8 cellular contexts compared by ENCODE assay signal in genomic region chr14:24481622-24482324, GRCh38. TPM values are rescaled to one million over a fixed set of nuclear protein-coding genes. Genes with fewer than 3 reads are reported as not detected.
DNase-seq lines count a peak whose midpoint lies in the region; ATAC-seq and TF ChIP-seq lines count a peak whose summit lies in the region.

No MANE protein-coding gene starts in this region.

- no peaks in the 10 kb centered on the region for H3K27me3 ChIP-seq in cardiac muscle cell
- no peaks in the 10 kb centered on the region for H3K27me3 ChIP-seq in heart right ventricle

- H3K4me1 ChIP-seq in cardiac muscle cell (ENCODE audit: low read depth) (no peaks in the 10 kb centered on the region), heart right ventricle (no peaks in the 10 kb centered on the region)

- intact Hi-C loops in cardiac septum (cut with DNase I): no loop called here
- intact Hi-C loops in heart right ventricle (cut with DNase I): loop anchor here in 2 of 10 donors (10.0 kb wide), 1 partner anchor 193 kb away; no protein-coding TSS in a partner anchor

- ATAC-seq in HG02678 (IDR thresholded peaks at IDR 0.05; ENCODE audit: unreplicated experiment): peak; percentile 93
- ATAC-seq in heart right ventricle: peak in 7 of 8 donors; percentile 47 to 78 (median 55)

- H3K4me3 ChIP-seq in cardiac muscle cell: no peak overlapping the region
- no peak overlapping the region for H3K4me3 ChIP-seq in heart right ventricle

- DNase-seq in cardiac muscle cell (ENCODE audit: low read depth in 1 of 2, low spot score in 1 of 2) (peak; percentile 52 to 53), cardiac septum (ENCODE audit: low spot score) (no peak), NCI-H82 treated with DMSO at 0.1 percent for 48 hours (lab: John Stamatoyannopoulos, UW; ENCODE audit: unreplicated experiment) (peak; percentile 34), heart right ventricle (peak in 1 of 2 donors; percentile 29), putamen (ENCODE audit: low spot score) (no peak)
- DNase-seq in activated T-cell treated with anti-CD3 and anti-CD28 coated beads, Interleukin-2, amount 50 U/mL, for 1 hour: peak; percentile 39
- DNase-seq in stimulated activated CD4-positive, alpha-beta T cell treated with anti-CD3 and anti-CD28 coated beads, Interleukin-2, amount 100 ng/mL, for 4 hours (ENCODE audit: low read depth): peak; percentile 12

- no peaks in the 10 kb centered on the region for H3K36me3 ChIP-seq in cardiac muscle cell
- H3K36me3 ChIP-seq in heart right ventricle: no peaks in the 10 kb centered on the region

- TF ChIP-seq CTCF in cardiac muscle cell (IDR thresholded peaks at IDR 0.05; ENCODE audit: low read depth, low read length): peak; percentile 74
- peak; percentile 23 to 63 (median 58) for TF ChIP-seq CTCF in heart right ventricle (IDR thresholded peaks at IDR 0.05)

- WGBS in heart right ventricle, 2 donors: 44 to 50% methylated on average over 23 of the region's 23 CpGs

- H3K27ac ChIP-seq in cardiac muscle cell (no peak overlapping the region), heart right ventricle (no peak overlapping the region)

- H3K9me3 ChIP-seq in cardiac muscle cell (ENCODE audit: low read depth) (no peaks in the 10 kb centered on the region), heart right ventricle (no peaks in the 10 kb centered on the region)

RNA-seq across cellular contexts. Expression of gene CMA1, which starts 26.3 kb away (rescaled TPM):
- total RNA-seq in cardiac muscle cell: not detected in 2 replicates
- polyA plus RNA-seq in cardiac muscle cell: not detected in 2 replicates
- total RNA-seq in cardiac septum: 0.46 TPM
- total RNA-seq in heart right ventricle: 1 to 10 TPM in 3 of 10 donors, under 1 TPM in 5, not detected in 2; 0.26 to 1.4 (median 0.73) TPM
- under 1 TPM in 1 of 2 donors, not detected in 1; 0.13 TPM for polyA plus RNA-seq in heart right ventricle

RNA-seq across cellular contexts. Expression of gene SDR39U1, which starts 39.2 kb away (rescaled TPM):
- 60.4 and 63.9 TPM in 2 replicates for total RNA-seq in cardiac muscle cell
- 163 TPM in 2 replicates for polyA plus RNA-seq in cardiac muscle cell
- 58.5 TPM for total RNA-seq in cardiac septum
- 10 to 100 TPM; 55.6 to 93.6 (median 67.4) TPM for total RNA-seq in heart right ventricle
- polyA plus RNA-seq in heart right ventricle: 100 to 1,000 TPM in 1 of 2 donors, 10 to 100 TPM in 1; 88.5 to 108 TPM

RNA-seq across cellular contexts. Expression of gene KHNYN, which starts 52.0 kb away (rescaled TPM):
- total RNA-seq in cardiac muscle cell (62.2 and 90.7 TPM in 2 replicates), cardiac septum (23.5 TPM), heart right ventricle (10 to 100 TPM; 14.3 to 30.1 (median 17.9) TPM)
- polyA plus RNA-seq in cardiac muscle cell (34.7 and 35.7 TPM in 2 replicates), heart right ventricle (10 to 100 TPM; 14.0 to 20.9 TPM)

RNA-seq across cellular contexts. Expression of gene CBLN3, which starts 52.3 kb away (rescaled TPM):
- total RNA-seq in cardiac muscle cell: 2.3 and 3.3 TPM in 2 replicates
- 3.1 and 5.3 TPM in 2 replicates for polyA plus RNA-seq in cardiac muscle cell
- 1.2 TPM for total RNA-seq in cardiac septum
- 1 to 10 TPM in 4 of 10 donors, under 1 TPM in 6; 0.24 to 2.5 (median 0.80) TPM for total RNA-seq in heart right ventricle
- polyA plus RNA-seq in heart right ventricle: 1 to 10 TPM; 1.0 to 1.8 TPM

Comparison
In these comparisons a context has a peak if more than half of its experiments do, and no peak if none do; other contexts are left out.
1. DNase-seq: peak in cardiac muscle cell (2 of 2), NCI-H82 treated with DMSO at 0.1 percent for 48 hours (single experiment), activated T-cell treated with anti-CD3 and anti-CD28 coated beads, Interleukin-2, amount 50 U/mL, for 1 hour (single experiment) and stimulated activated CD4-positive, alpha-beta T cell treated with anti-CD3 and anti-CD28 coated beads, Interleukin-2, amount 100 ng/mL, for 4 hours (single experiment); none in cardiac septum (single experiment) and putamen (single experiment).